In genomic region chr17:59627770-59628171, GRCh38 we compare ENCODE assay signal across 17 cellular contexts. TPM values are rescaled to one million over a fixed set of nuclear protein-coding genes. Genes with fewer than 3 reads are reported as not detected.
A peak's percentile ranks its signal among the peaks of the same experiment; 100 is the strongest.
DNase-seq lines count a peak whose midpoint lies in the region; ATAC-seq and TF ChIP-seq lines count a peak whose summit lies in the region.
"Had no signal": no experiment of that assay in that cellular context is flagged by ENCODE, and none has a peak within 500 bp of the region (broad histone marks: within the 10 kb centered on the region; RNA-seq: fewer than 3 reads in every experiment).

No MANE protein-coding gene starts in this region.

- no peaks in the 10 kb centered on the region for H3K9me3 Mint-ChIP-seq in Caco-2 (ENCODE audit: unreplicated experiment)
- H3K9me3 Mint-ChIP-seq in activated T-helper 2 cell treated with anti-CD3 and anti-CD28 coated beads, Interferon-gamma antibody, Interleukin-2, Interleukin-4, amounts not matched to agents 10 μg/mL and 5 μg/mL and 100 μg/mL, durations not matched to agents 14 hours and 24 hours and 36 hours: no peaks in the 10 kb centered on the region
- no peaks in the 10 kb centered on the region for H3K9me3 Mint-ChIP-seq in natural killer cell
- H3K9me3 Mint-ChIP-seq: neural crest cell had no signal

- whole genome bisulfite sequencing in tibial nerve, 2 donors: 28 to 30% methylated on average over 2 of the region's 2 CpGs

- H3K27ac ChIP-seq in tibial nerve: peak overlapping the region in 1 of 4 donors; percentile 2
- H3K27ac ChIP-seq: epithelial cell of prostate, testis had no signal

- TF ChIP-seq EP300 in tibial nerve (IDR thresholded peaks at IDR 0.05): no peak

- H3K4me3 Mint-ChIP-seq in Caco-2 (ENCODE audit: unreplicated experiment) (no peak overlapping the region), natural killer cell (no peak overlapping the region)
- no peak overlapping the region for H3K4me3 Mint-ChIP-seq in activated T-helper 2 cell treated with anti-CD3 and anti-CD28 coated beads, Interferon-gamma antibody, Interleukin-2, Interleukin-4, amounts not matched to agents 10 μg/mL and 5 μg/mL and 100 μg/mL, durations not matched to agents 14 hours and 24 hours and 36 hours (ENCODE audit: low read depth)
- H3K4me3 Mint-ChIP-seq: neural crest cell had no signal

- no peaks in the 10 kb centered on the region for H3K36me3 ChIP-seq in Caco-2 (ENCODE audit: control insufficient read depth, insufficient read depth, low read length)
- no peaks in the 10 kb centered on the region for H3K36me3 ChIP-seq in tibial nerve
- H3K36me3 ChIP-seq: Peyer's patch had no signal

- CTCF ChIA-PET in Caco-2 (lab: Charles Lee): no interaction called here

- BruUV-seq in Caco-2 (replicated peaks; lab: Mats Ljungman, UMichigan): no TSS peak

- TF ChIP-seq POLR2A in tibial nerve (IDR thresholded peaks at IDR 0.05): no peak

- intact Hi-C loops in Caco-2 (cut with micrococcal nuclease; ENCODE audit: unreplicated experiment): no loop called here
- intact Hi-C loops in activated T-helper 2 cell treated with anti-CD3 and anti-CD28 coated beads, Interferon-gamma antibody, Interleukin-2, Interleukin-4, amounts not matched to agents 10 μg/mL and 5 μg/mL and 100 μg/mL, durations not matched to agents 14 hours and 24 hours and 36 hours (cut with micrococcal nuclease): no loop called here
- intact Hi-C loops in natural killer cell (cut with micrococcal nuclease): no loop called here

- H3K27me3 Mint-ChIP-seq in Caco-2 (ENCODE audit: insufficient read depth, unreplicated experiment): no peaks in the 10 kb centered on the region
- H3K27me3 Mint-ChIP-seq in activated T-helper 2 cell treated with anti-CD3 and anti-CD28 coated beads, Interferon-gamma antibody, Interleukin-2, Interleukin-4, amounts not matched to agents 10 μg/mL and 5 μg/mL and 100 μg/mL, durations not matched to agents 14 hours and 24 hours and 36 hours (ENCODE audit: low read depth): no peaks in the 10 kb centered on the region
- no peaks in the 10 kb centered on the region for H3K27me3 Mint-ChIP-seq in natural killer cell (ENCODE audit: low read depth in 2 of 2)

- H3K4me3 ChIP-seq in Caco-2 (ENCODE audit: low read depth, low read length): no peak overlapping the region
- no peak overlapping the region for H3K4me3 ChIP-seq in tibial nerve
- H3K4me3 ChIP-seq: Peyer's patch, testis had no signal

- DNase-seq in Caco-2 (no peak), natural killer cell (no peak), tibial nerve (ENCODE audit: low spot score in 2 of 2) (no peak), NCI-H2227 treated with DMSO at 0.1 percent for 48 hours (lab: John Stamatoyannopoulos, UW) (no peak), NCI-H2107 treated with DMSO at 0.1 percent for 48 hours (lab: John Stamatoyannopoulos, UW; ENCODE audit: unreplicated experiment) (no peak)
- no peak for DNase-seq in activated T-helper 2 cell treated with anti-CD3 and anti-CD28 coated beads, Interferon-gamma antibody, Interleukin-2, Interleukin-4, amounts not matched to agents 10 μg/mL and 5 μg/mL and 100 μg/mL, durations not matched to agents 14 hours and 24 hours and 36 hours (ENCODE audit: low spot score)
- DNase-seq: amniotic stem cell; DMS 273 treated with DMSO at 0.1 percent for 48 hours; islet precursor cell; Peyer's patch; stimulated activated CD4-positive, alpha-beta T cell treated with anti-CD3 and anti-CD28 coated beads, Interleukin-4, amount 100 ng/mL, for 1 hour; testis had no signal

- H3K4me1 Mint-ChIP-seq in Caco-2 (ENCODE audit: low read depth, unreplicated experiment): peaks cover 18% of the 10 kb centered on the region
- H3K4me1 Mint-ChIP-seq in activated T-helper 2 cell treated with anti-CD3 and anti-CD28 coated beads, Interferon-gamma antibody, Interleukin-2, Interleukin-4, amounts not matched to agents 10 μg/mL and 5 μg/mL and 100 μg/mL, durations not matched to agents 14 hours and 24 hours and 36 hours (ENCODE audit: low read depth): peaks cover 46% of the 10 kb centered on the region
- H3K4me1 Mint-ChIP-seq in natural killer cell: peaks cover 61 to 65% of the 10 kb centered on the region in 2 donors

- peaks cover 32% of the 10 kb centered on the region for H3K4me1 ChIP-seq in Caco-2
- H3K4me1 ChIP-seq in tibial nerve: peaks cover 0 to 76% (median 34%) of the 10 kb centered on the region in 4 donors

- TF ChIP-seq CTCF in Caco-2 (IDR thresholded peaks at IDR 0.05; ENCODE audit: insufficient read depth in 1 of 2, low read depth in 1 of 2, low read length in 1 of 2, severe bottlenecking in 1 of 2, unreplicated experiment in 1 of 2): no peak
- no peak for TF ChIP-seq CTCF in natural killer cell (IDR thresholded peaks at IDR 0.05)
- TF ChIP-seq CTCF in tibial nerve (IDR thresholded peaks at IDR 0.05): no peak

- H3K27me3 ChIP-seq in Caco-2 (replicated peaks; ENCODE audit: control insufficient read depth, insufficient read depth, low read length): no peaks in the 10 kb centered on the region
- H3K27me3 ChIP-seq in tibial nerve: no peaks in the 10 kb centered on the region
- H3K27me3 ChIP-seq: Peyer's patch, testis had no signal

- H3K9me3 ChIP-seq in Caco-2 (no peaks in the 10 kb centered on the region), tibial nerve (no peaks in the 10 kb centered on the region)
- H3K9me3 ChIP-seq: Peyer's patch, testis had no signal

- ATAC-seq in HG03432 (IDR thresholded peaks at IDR 0.05; ENCODE audit: unreplicated experiment) (peak; percentile 46), natural killer cell (no peak), HG03095 (IDR thresholded peaks at IDR 0.05; ENCODE audit: unreplicated experiment) (no peak)
- ATAC-seq: activated CD4-positive, CD25-positive, alpha-beta regulatory T cell treated with anti-CD3 and anti-CD28 coated beads, Interleukin-2, amount 50 U/mL, for 24 hours had no signal

- POLR2A ChIA-PET in Caco-2 (lab: Charles Lee): interaction anchor here (0.6 kb wide), 1 partner anchor 1668 kb away, joined by 16 read pairs; no protein-coding TSS in a partner anchor

- peaks cover 37% of the 10 kb centered on the region for H3K36me3 Mint-ChIP-seq in Caco-2 (ENCODE audit: insufficient read depth, unreplicated experiment)
- H3K36me3 Mint-ChIP-seq in activated T-helper 2 cell treated with anti-CD3 and anti-CD28 coated beads, Interferon-gamma antibody, Interleukin-2, Interleukin-4, amounts not matched to agents 10 μg/mL and 5 μg/mL and 100 μg/mL, durations not matched to agents 14 hours and 24 hours and 36 hours (ENCODE audit: low read depth): peaks cover 48% of the 10 kb centered on the region
- H3K36me3 Mint-ChIP-seq in natural killer cell: no peaks in the 10 kb centered on the region

- H3K27ac Mint-ChIP-seq in Caco-2 (ENCODE audit: unreplicated experiment) (peak overlapping the region; percentile 5), natural killer cell (peak overlapping the region; percentile 4 to 74)
- peak overlapping the region; percentile 69 for H3K27ac Mint-ChIP-seq in activated T-helper 2 cell treated with anti-CD3 and anti-CD28 coated beads, Interferon-gamma antibody, Interleukin-2, Interleukin-4, amounts not matched to agents 10 μg/mL and 5 μg/mL and 100 μg/mL, durations not matched to agents 14 hours and 24 hours and 36 hours

RNA-seq across cellular contexts. Expression of gene CLTC, which starts 8.1 kb away (rescaled TPM):
- total RNA-seq in Caco-2 (2022) (289 and 302 TPM in 2 replicates), natural killer cell (100 to 1,000 TPM; 116 to 127 (median 117) TPM), tibial nerve (100 to 1,000 TPM; 188 to 245 (median 209) TPM)
- total RNA-seq in activated T-helper 2 cell treated with anti-CD3 and anti-CD28 coated beads, Interferon-gamma antibody, Interleukin-2, Interleukin-4, amounts not matched to agents 10 μg/mL and 5 μg/mL and 100 μg/mL, durations not matched to agents 14 hours and 24 hours and 36 hours: 188 and 193 TPM in 2 replicates

Comparison
In these comparisons a context has a peak if more than half of its experiments do, and no peak if none do; other contexts are left out.
1. H3K27ac Mint-ChIP-seq: peak in every context shown above with its lines; median percentile 69 in activated T-helper 2 cell treated with anti-CD3 and anti-CD28 coated beads, Interferon-gamma antibody, Interleukin-2, Interleukin-4, amounts not matched to agents 10 μg/mL and 5 μg/mL and 100 μg/mL, durations not matched to agents 14 hours and 24 hours and 36 hours; 39 in natural killer cell; 5 in Caco-2.